In genomic region chr6:108518714-108519576, GRCh38 we compare ENCODE assay signal across 8 cellular contexts. TPM values are rescaled to one million over a fixed set of nuclear protein-coding genes. Genes with fewer than 3 reads are reported as not detected.
DNase-seq lines count a peak whose midpoint lies in the region; ATAC-seq, FAIRE-seq and TF ChIP-seq lines count a peak whose summit lies in the region.

No MANE protein-coding gene starts in this region.

- peak; percentile 57 for ATAC-seq in foreskin keratinocyte
- no peak for ATAC-seq in GM19035 (IDR thresholded peaks at IDR 0.05; ENCODE audit: unreplicated experiment)

- TF ChIP-seq CTCF in AG09319 (IDR thresholded peaks at IDR 0.05; ENCODE audit: low read depth, low read length) (peak; percentile 37), foreskin keratinocyte (conservative IDR thresholded peaks at IDR 0.05) (peak; percentile 66)

- FAIRE-seq in GM18507 (lab: Jason Lieb, UNC) (peak; percentile 62), RCC 7860 (lab: Jason Lieb, UNC) (no peak)

- H3K4me1 ChIP-seq in foreskin keratinocyte = no peaks in the 10 kb centered on the region

- H3K27ac ChIP-seq in foreskin keratinocyte = no peak overlapping the region

- H3K27me3 ChIP-seq in foreskin keratinocyte = no peaks in the 10 kb centered on the region

- no peak for DNase-seq in AG09319 (ENCODE audit: extremely low read depth, low read depth)
- no peak for DNase-seq in GM18507 (ENCODE audit: extremely low spot score, insufficient read length, low read depth)
- DNase-seq in RCC 7860 (ENCODE audit: low spot score) = peak; percentile 9
- DNase-seq in foreskin keratinocyte = peak in 1 of 2 donors; percentile 47
- DNase-seq in stimulated activated CD4-positive, alpha-beta T cell treated with anti-CD3 and anti-CD28 coated beads, Interleukin-12 subunit alpha, Interleukin-12 subunit beta, amount 100 ng/mL, for 4 hours = no peak
- DNase-seq in dedifferentiated amniotic fluid mesenchymal stem cell (ENCODE audit: extremely low spot score) = no peak
- DNase-seq in activated naive CD4-positive, alpha-beta T cell (lab: John Stamatoyannopoulos, UW) = no peak

RNA-seq across cellular contexts. Expression of gene FOXO3, which starts 41.8 kb away (rescaled TPM):
- total RNA-seq in foreskin keratinocyte = 23.3 and 24.0 TPM in 2 replicates
- polyA plus RNA-seq in foreskin keratinocyte = 4.2 and 5.4 TPM in 2 replicates
